In the genomic region with DNA sequence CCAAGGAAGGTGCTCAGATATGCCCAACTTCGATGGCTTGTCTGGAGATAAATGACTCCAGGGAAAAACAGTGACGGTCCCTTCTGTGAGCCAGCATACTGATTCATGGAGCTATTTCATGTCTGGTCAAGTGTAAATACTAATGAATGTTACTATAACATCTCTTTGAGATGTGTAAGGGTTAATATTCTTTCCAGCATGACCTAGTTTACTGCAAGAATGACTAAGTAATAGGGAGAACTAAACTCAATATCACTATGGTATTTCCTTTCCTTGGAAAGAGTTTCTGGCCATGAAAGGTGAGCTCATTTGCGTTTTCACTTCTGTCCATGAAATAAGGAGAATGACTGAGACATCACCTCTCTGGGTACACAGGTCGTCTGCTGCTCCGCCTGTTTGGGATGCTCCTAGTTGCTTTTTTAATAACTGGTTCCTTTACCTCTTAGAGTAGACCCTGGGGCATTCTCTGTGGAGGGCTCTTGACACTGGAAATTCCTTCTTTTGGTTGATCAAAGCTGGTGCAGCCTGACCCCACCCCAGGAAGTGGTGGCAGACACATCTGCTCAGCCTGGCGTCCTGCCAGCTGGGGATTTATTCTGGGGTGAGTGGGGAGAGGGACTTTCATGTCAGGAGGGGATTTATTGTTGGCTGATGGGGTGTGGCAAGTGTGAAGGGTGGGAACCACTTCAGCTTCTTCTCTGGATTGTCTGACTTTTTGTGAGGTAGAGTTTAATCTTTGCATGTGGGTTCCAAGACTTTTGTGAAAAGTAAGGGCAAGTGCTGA, we compare ENCODE assay signal across 19 cellular contexts.
A peak's percentile ranks its signal among the peaks of the same experiment; 100 is the strongest.
DNase-seq lines count a peak whose midpoint lies in the region; ATAC-seq and TF ChIP-seq lines count a peak whose summit lies in the region.
"Had no signal": no experiment of that assay in that cellular context is flagged by ENCODE, and none has a peak within 500 bp of the region (broad histone marks: within the 10 kb centered on the region; RNA-seq: fewer than 3 reads in every experiment).

No MANE protein-coding gene starts in this region.

- peak overlapping the region; percentile 43 for H3K27ac ChIP-seq in RWPE2 (ENCODE audit: poor library complexity, severe bottlenecking)
- H3K27ac ChIP-seq: body of pancreas, esophagus squamous epithelium, GM23248, prostate gland, suprapubic skin had no signal

- DNase-seq in NCI-H1092 (lab: John Stamatoyannopoulos, UW) (peak; percentile 7), NCI-H1092 treated with DMSO at 0.1 percent for 48 hours (lab: John Stamatoyannopoulos, UW) (no peak), NCI-H1105 treated with DMSO at 0.1 percent for 48 hours (lab: John Stamatoyannopoulos, UW) (peak; percentile 28), RWPE2 (ENCODE audit: low spot score) (no peak), nephron progenitor cell (no peak), pons (ENCODE audit: low spot score) (no peak)
- DNase-seq in activated CD8-positive, alpha-beta memory T cell treated with anti-CD3 and anti-CD28 coated beads, Interleukin-2, amount 50 U/mL, for 48 hours, result no peak
- DNase-seq: activated CD4-positive, CD25-positive, alpha-beta regulatory T cell treated with anti-CD3 and anti-CD28 coated beads, Interleukin-2, amount 50 U/mL, for 72 hours; activated CD8-positive, alpha-beta memory T cell treated with anti-CD3 and anti-CD28 coated beads, Interleukin-2, amount 50 U/mL, for 4 hours; activated naive CD4-positive, alpha-beta T cell treated with anti-CD3 and anti-CD28 coated beads, Interleukin-2, amount 10 ng/mL, durations not matched to agents 7 days and 5 days; body of pancreas; esophagus squamous epithelium; GM23248; kidney glomerular epithelial cell; T-helper 17 cell had no signal

- no peaks in the 10 kb centered on the region for H3K27me3 ChIP-seq in RWPE2 (ENCODE audit: insufficient read depth, poor library complexity, severe bottlenecking)
- H3K27me3 ChIP-seq: body of pancreas, esophagus squamous epithelium, suprapubic skin had no signal

- H3K9me3 Mint-ChIP-seq in nephron progenitor cell, result peaks cover 34% of the 10 kb centered on the region

- H3K27me3 Mint-ChIP-seq in nephron progenitor cell (ENCODE audit: low read depth, poor library complexity), result peaks cover 4% of the 10 kb centered on the region
- H3K27me3 Mint-ChIP-seq: activated naive CD4-positive, alpha-beta T cell treated with anti-CD3 and anti-CD28 coated beads, Interleukin-2, amount 10 ng/mL, durations not matched to agents 7 days and 5 days; dendritic cell treated with granulocyte-macrophage colony-stimulating factor and Interleukin-4, amounts not matched to agents 40 ng/mL and 50 ng/mL, for 4 days; T-helper 17 cell had no signal

- peak overlapping the region; percentile 55 for H3K27ac Mint-ChIP-seq in nephron progenitor cell
- H3K27ac Mint-ChIP-seq: activated naive CD4-positive, alpha-beta T cell treated with anti-CD3 and anti-CD28 coated beads, Interleukin-2, amount 10 ng/mL, durations not matched to agents 7 days and 5 days; dendritic cell treated with granulocyte-macrophage colony-stimulating factor and Interleukin-4, amounts not matched to agents 40 ng/mL and 50 ng/mL, for 4 days; T-helper 17 cell had no signal

- H3K4me3 Mint-ChIP-seq in nephron progenitor cell, result no peak overlapping the region
- H3K4me3 Mint-ChIP-seq: activated naive CD4-positive, alpha-beta T cell treated with anti-CD3 and anti-CD28 coated beads, Interleukin-2, amount 10 ng/mL, durations not matched to agents 7 days and 5 days; dendritic cell treated with granulocyte-macrophage colony-stimulating factor and Interleukin-4, amounts not matched to agents 40 ng/mL and 50 ng/mL, for 4 days; T-helper 17 cell had no signal

- peaks cover 13% of the 10 kb centered on the region for H3K4me1 ChIP-seq in RWPE2 (ENCODE audit: insufficient read depth, poor library complexity, severe bottlenecking)
- H3K4me1 ChIP-seq: body of pancreas, esophagus squamous epithelium, prostate gland had no signal

- H3K9me3 ChIP-seq in RWPE2 (ENCODE audit: severe bottlenecking), result no peaks in the 10 kb centered on the region
- H3K9me3 ChIP-seq: body of pancreas, esophagus squamous epithelium, prostate gland, suprapubic skin had no signal

- no peak overlapping the region for H3K4me3 ChIP-seq in RWPE2 (ENCODE audit: severe bottlenecking)
- H3K4me3 ChIP-seq: body of pancreas, esophagus squamous epithelium, GM23248, prostate gland, suprapubic skin had no signal

- H3K36me3 ChIP-seq in RWPE2 (ENCODE audit: low read depth), result no peaks in the 10 kb centered on the region
- H3K36me3 ChIP-seq: esophagus squamous epithelium, prostate gland, suprapubic skin had no signal

- peaks cover 7% of the 10 kb centered on the region for H3K36me3 Mint-ChIP-seq in nephron progenitor cell (ENCODE audit: low read depth)
- H3K36me3 Mint-ChIP-seq: activated naive CD4-positive, alpha-beta T cell treated with anti-CD3 and anti-CD28 coated beads, Interleukin-2, amount 10 ng/mL, durations not matched to agents 7 days and 5 days had no signal

- TF ChIP-seq CTCF in RWPE2 (IDR thresholded peaks at IDR 0.05; ENCODE audit: poor library complexity, severe bottlenecking) (no peak), nephron progenitor cell (IDR thresholded peaks at IDR 0.05) (no peak)

- H3K4me1 Mint-ChIP-seq in nephron progenitor cell, result peaks cover 13% of the 10 kb centered on the region
- H3K4me1 Mint-ChIP-seq: activated naive CD4-positive, alpha-beta T cell treated with anti-CD3 and anti-CD28 coated beads, Interleukin-2, amount 10 ng/mL, durations not matched to agents 7 days and 5 days; T-helper 17 cell had no signal

- ATAC-seq in RWPE2 (ENCODE audit: low read depth) (peak; percentile 79), GM18858 (IDR thresholded peaks at IDR 0.05; ENCODE audit: unreplicated experiment) (no peak)
- ATAC-seq: body of pancreas, T-helper 17 cell had no signal

Comparison
In these comparisons a context has a peak if more than half of its experiments do, and no peak if none do; other contexts are left out.
1. DNase-seq: peak in NCI-H1092 (single experiment) and NCI-H1105 treated with DMSO at 0.1 percent for 48 hours (single experiment); none in NCI-H1092 treated with DMSO at 0.1 percent for 48 hours (single experiment), RWPE2 (single experiment), nephron progenitor cell (single experiment), activated CD8-positive, alpha-beta memory T cell treated with anti-CD3 and anti-CD28 coated beads, Interleukin-2, amount 50 U/mL, for 48 hours (single experiment) and pons (single experiment).